In genomic region chr16:70455910-70456309, GRCh38 we compare ENCODE assay signal across 17 cellular contexts. TPM values are rescaled to one million over a fixed set of nuclear protein-coding genes. Genes with fewer than 3 reads are reported as not detected.
A peak's percentile ranks its signal among the peaks of the same experiment; 100 is the strongest.
DNase-seq lines count a peak whose midpoint lies in the region; ATAC-seq, FAIRE-seq and TF ChIP-seq lines count a peak whose summit lies in the region.
"Had no signal": no experiment of that assay in that cellular context is flagged by ENCODE, and none has a peak within 500 bp of the region (broad histone marks: within the 10 kb centered on the region; RNA-seq: fewer than 3 reads in every experiment).

No MANE protein-coding gene starts in this region.

- no peaks in the 10 kb centered on the region for H3K27me3 Mint-ChIP-seq in activated naive CD4-positive, alpha-beta T cell treated with anti-CD3 and anti-CD28 coated beads, Interleukin-2, amount 10 ng/mL, durations not matched to agents 7 days and 5 days
- H3K27me3 Mint-ChIP-seq in HFFc6 (ENCODE audit: insufficient read depth) (no peaks in the 10 kb centered on the region; the same call in 1 of the 2 replicates), neural crest cell (ENCODE audit: low read depth) (no peaks in the 10 kb centered on the region)
- H3K27me3 Mint-ChIP-seq: stimulated activated naive B cell treated with anti-CD40 and anti-IgM and Interleukin-4, amounts not matched to agents 10 μg/mL and 1 μg/mL and 100 μg/mL, for 72 hours had no signal

- no peak for TF ChIP-seq POLR2A in GM12878 (IDR thresholded peaks at IDR 0.05; ENCODE audit: low read depth, low read length)

- BruUV-seq in GM12878 (replicated peaks; lab: Mats Ljungman, UMichigan), result no TSS peak

- H3K9me3 Mint-ChIP-seq in activated naive CD4-positive, alpha-beta T cell treated with anti-CD3 and anti-CD28 coated beads, Interleukin-2, amount 10 ng/mL, durations not matched to agents 7 days and 5 days, result no peaks in the 10 kb centered on the region
- H3K9me3 Mint-ChIP-seq in HFFc6 (no peaks in the 10 kb centered on the region), neural crest cell (no peaks in the 10 kb centered on the region)
- H3K9me3 Mint-ChIP-seq: stimulated activated naive B cell treated with anti-CD40 and anti-IgM and Interleukin-4, amounts not matched to agents 10 μg/mL and 1 μg/mL and 100 μg/mL, for 72 hours had no signal

- no peak overlapping the region for H3K4me3 ChIP-seq in GM12878
- H3K4me3 ChIP-seq in SJCRH30, result no peak overlapping the region

- H3K27ac Mint-ChIP-seq in activated naive CD4-positive, alpha-beta T cell treated with anti-CD3 and anti-CD28 coated beads, Interleukin-2, amount 10 ng/mL, durations not matched to agents 7 days and 5 days, result no peak overlapping the region
- H3K27ac Mint-ChIP-seq in HFFc6, result no peak overlapping the region
- no peak overlapping the region for H3K27ac Mint-ChIP-seq in neural crest cell (ENCODE audit: unreplicated experiment)

- TF ChIP-seq EP300 in GM12878 (IDR thresholded peaks at IDR 0.05; ENCODE audit: borderline replicate concordance in 1 of 2, control insufficient read depth in 1 of 2, low read depth in 2 of 2, low read length in 2 of 2), result no peak

- H3K4me3 Mint-ChIP-seq in activated naive CD4-positive, alpha-beta T cell treated with anti-CD3 and anti-CD28 coated beads, Interleukin-2, amount 10 ng/mL, durations not matched to agents 7 days and 5 days, result peak overlapping the region; percentile 91
- H3K4me3 Mint-ChIP-seq in HFFc6 (no peak overlapping the region), neural crest cell (peak overlapping the region; percentile 93)

- CTCF ChIA-PET in activated naive CD4-positive, alpha-beta T cell treated with anti-CD3 and anti-CD28 coated beads, Interleukin-2, amount 10 ng/mL, durations not matched to agents 7 days and 5 days (lab: Charles Lee), result interaction anchor here (0.8 to 4.7 kb wide), 2 partner anchors 13 to 61 kb away, joined by 3 to 14 read pairs; no protein-coding TSS in a partner anchor
- CTCF ChIA-PET in GM12878 (lab: Yijun Ruan, JAX), result interaction anchor here (0.6 to 3.8 kb wide), 21 partner anchors 9 to 197 kb away, joined by 3 to 25 read pairs (median 4); partner anchors contain the start of gene ST3GAL2

- FAIRE-seq in GM12878 (lab: Jason Lieb, UNC), result no peak

- H2AFZ ChIP-seq in GM12878 (ENCODE audit: control insufficient read depth, low read depth, low read length), result no peak overlapping the region

- WGBS in GM12878 (ENCODE audit: insufficient coverage, insufficient replicate concordance, low lambda C conversion rate, missing lambda C conversion rate), result 85% methylated on average over 7 of the region's 7 CpGs

- peak; percentile 23; the same call in 2 of the 3 replicates for ATAC-seq in GM12878
- ATAC-seq: activated CD4-positive, CD25-positive, alpha-beta regulatory T cell treated with anti-CD3 and anti-CD28 coated beads, Interleukin-2, amount 50 U/mL, for 24 hours; stimulated activated naive B cell treated with anti-CD40 and anti-IgM and Interleukin-4, amounts not matched to agents 10 μg/mL and 1 μg/mL and 100 μg/mL, for 72 hours had no signal

- DNase-seq in activated naive CD4-positive, alpha-beta T cell treated with anti-CD3 and anti-CD28 coated beads, Interleukin-2, amount 10 ng/mL, durations not matched to agents 7 days and 5 days, result no peak
- no peak for DNase-seq in activated naive CD4-positive, alpha-beta T cell treated with anti-CD3 and anti-CD28 coated beads, Interleukin-2, amount 50 U/mL, for 16 hours
- DNase-seq in HFFc6, result no peak
- DNase-seq in GM12878 (ENCODE audit: low read depth, low spot score), result no peak
- no peak for DNase-seq in neural crest cell (ENCODE audit: low read depth, low spot score)
- DNase-seq in Kasumi-1 (lab: John Stamatoyannopoulos, UW), result no peak
- DNase-seq in hepatic stellate cell (ENCODE audit: low spot score), result no peak
- no peak for DNase-seq in SJCRH30
- DNase-seq: activated T-cell treated with anti-CD3 and anti-CD28 coated beads, Interleukin-2, amount 50 U/mL, for 1 hour; DMS 273 treated with DMSO at 0.1 percent for 48 hours; MG63; NCI-H1930; NCI-H510A; Peyer's patch; stimulated activated naive B cell treated with anti-CD40 and anti-IgM and Interleukin-4, amounts not matched to agents 10 μg/mL and 1 μg/mL and 100 μg/mL, for 72 hours; upper lobe of left lung had no signal

- H3K36me3 ChIP-seq in GM12878 (ENCODE audit: control insufficient read depth in 2 of 2, insufficient read depth in 2 of 2, low read length in 1 of 2), result no peaks in the 10 kb centered on the region
- no peaks in the 10 kb centered on the region for H3K36me3 ChIP-seq in SJCRH30
- H3K36me3 ChIP-seq: MG63, Peyer's patch, upper lobe of left lung had no signal

- H3K27ac ChIP-seq in GM12878 (ENCODE audit: control insufficient read depth, insufficient read depth) (no peak overlapping the region), SJCRH30 (no peak overlapping the region)

- intact Hi-C loops in GM12878 (cut with micrococcal nuclease; ENCODE audit: unreplicated experiment), result loop anchor here (1.0 kb wide), 1 partner anchor 61 kb away; no protein-coding TSS in a partner anchor

- no peaks in the 10 kb centered on the region for H4K20me1 ChIP-seq in GM12878 (ENCODE audit: control insufficient read depth, insufficient read depth)

- POLR2A ChIA-PET in GM12878 (lab: Charles Lee), result interaction anchor here (0.5 to 1.5 kb wide), 5 partner anchors 12 to 66 kb away, joined by 3 to 6 read pairs (median 4); no protein-coding TSS in a partner anchor

- H3K4me1 Mint-ChIP-seq in activated naive CD4-positive, alpha-beta T cell treated with anti-CD3 and anti-CD28 coated beads, Interleukin-2, amount 10 ng/mL, durations not matched to agents 7 days and 5 days, result peaks cover 25% of the 10 kb centered on the region
- H3K4me1 Mint-ChIP-seq in HFFc6 (ENCODE audit: low read depth), result peaks cover 12% of the 10 kb centered on the region
- peaks cover 16% of the 10 kb centered on the region for H3K4me1 Mint-ChIP-seq in neural crest cell

- SMC1A ChIA-PET in GM12878 (lab: Charles Lee; ENCODE audit: uncharacterized antibody, unreplicated experiment), result interaction anchor here (0.6 to 5.0 kb wide), 21 partner anchors 13 to 111 kb away, joined by 3 to 33 read pairs (median 4); partner anchors contain the start of gene ST3GAL2

- H3K27me3 ChIP-seq in GM12878 (replicated peaks in 1 of 2; ENCODE audit: control insufficient read depth in 2 of 2, insufficient read depth in 2 of 2, low read length in 1 of 2), result no peaks in the 10 kb centered on the region
- no peaks in the 10 kb centered on the region for H3K27me3 ChIP-seq in SJCRH30
- H3K27me3 ChIP-seq: MG63, Peyer's patch, upper lobe of left lung had no signal

- TF ChIP-seq CTCF in HFFc6 (IDR thresholded peaks at IDR 0.05) (0 out of 2 replicates have a peak, but pooled peaks have one; percentile 9), GM12878 (IDR thresholded peaks at IDR 0.05 in 2 of 3, conservative IDR thresholded peaks at IDR 0.05 in 1 of 3; ENCODE audit: control insufficient read depth in 2 of 3, extremely low read depth in 1 of 3, insufficient read depth in 1 of 3, low read depth in 3 of 3, low read length in 3 of 3) (peak in 2 of 3 experiments; percentile 17 to 37; a peak in 2 of 6 replicates), neural crest cell (conservative IDR thresholded peaks at IDR 0.05) (no peak)

- RAD21 ChIA-PET in GM12878 (lab: Charles Lee; ENCODE audit: unreplicated experiment), result interaction anchor here (0.7 to 3.7 kb wide), 14 partner anchors 17 to 86 kb away, joined by 3 to 30 read pairs (median 6); partner anchors contain the start of gene ST3GAL2

- no peak overlapping the region for H3K9ac ChIP-seq in GM12878 (ENCODE audit: control insufficient read depth, insufficient read depth, low read length)

- in situ Hi-C loops in GM12878 (cut with MboI), result no loop called here

- no peak overlapping the region for H3K4me2 ChIP-seq in GM12878 (ENCODE audit: control insufficient read depth, insufficient read depth)

- no peaks in the 10 kb centered on the region for H3K9me3 ChIP-seq in GM12878 (replicated peaks; ENCODE audit: control insufficient read depth, insufficient read depth, low read length)
- no peaks in the 10 kb centered on the region for H3K9me3 ChIP-seq in SJCRH30 (replicated peaks)
- H3K9me3 ChIP-seq: MG63, Peyer's patch, upper lobe of left lung had no signal

- H3K79me2 ChIP-seq in GM12878 (ENCODE audit: control insufficient read depth, insufficient read depth, low read length), result peaks cover 8% of the 10 kb centered on the region

- H3K36me3 Mint-ChIP-seq in activated naive CD4-positive, alpha-beta T cell treated with anti-CD3 and anti-CD28 coated beads, Interleukin-2, amount 10 ng/mL, durations not matched to agents 7 days and 5 days, result no peaks in the 10 kb centered on the region
- H3K36me3 Mint-ChIP-seq in HFFc6 (ENCODE audit: low read depth), result no peaks in the 10 kb centered on the region
- no peaks in the 10 kb centered on the region for H3K36me3 Mint-ChIP-seq in neural crest cell (ENCODE audit: low read depth)

- H3K4me1 ChIP-seq in GM12878 (ENCODE audit: control insufficient read depth, insufficient read depth, low read length), result peaks cover 2% of the 10 kb centered on the region; the same call in 1 of the 2 replicates
- H3K4me1 ChIP-seq in SJCRH30, result peaks cover 3% of the 10 kb centered on the region

- TF ChIP-seq RAD21 in GM12878 (IDR thresholded peaks at IDR 0.05; ENCODE audit: insufficient read depth, low read depth, low read length), result no peak

RNA-seq across cellular contexts. Expression of gene FCSK, which starts 1.5 kb away (rescaled TPM):
- 1 to 10 TPM; 5.1 to 7.1 (median 6.1) TPM for total RNA-seq in HFFc6 (2021; fragmentation: NEBNext Ultra II Directional; extraction: Animal tissue kit (Norgen Biotek cat#: 25700))
- total RNA-seq in GM12878 (2013; cell fraction: nucleolus; rRNA removed), result 54.6 and 60.5 TPM in 2 replicates
- total RNA-seq in GM12878 (2014; rRNA removed) (12.9 and 13.5 TPM in 2 replicates), GM12878 (2014; rRNA removed; fragmentation: Illumina TruSeq; extraction: Trizol) (5.0 and 5.4 TPM in 2 replicates), GM12878 (2021) (17.6 and 18.7 TPM in 2 replicates), neural crest cell (14.8 and 15.2 TPM in 2 replicates)
- 6.8 TPM for polyA plus RNA-seq in GM12878 (2011; ENCODE audit: low read depth)
- polyA plus RNA-seq in GM12878 (2011; rRNA removed) (5.1 and 9.5 TPM in 2 replicates), GM12878 (2014; fragmentation: Illumina TruSeq; extraction: Trizol) (2.8 and 6.2 TPM in 2 replicates), GM12878 (2014; fragmentation: Nextera tagmentation; extraction: Ambion mirVana) (1 to 10 TPM in 1 of 2 experiments, under 1 TPM in 1; 0.60 to 1.5 TPM), GM12878 (2014; rRNA removed) (13.6 and 15.7 TPM in 2 replicates), GM12878 (2016; fragmentation: Nextera tagmentation; extraction: Ambion mirVana) (1 to 10 TPM; 5.8 to 8.5 TPM)
- 9.9 and 11.6 TPM in 2 replicates for polyA plus RNA-seq in GM12878 (2011; cell fraction: cytosol; rRNA removed)
- 60.0 and 67.4 TPM in 2 replicates for polyA plus RNA-seq in GM12878 (2011; cell fraction: nucleus; rRNA removed)
- 8.0 and 8.3 TPM in 2 replicates for polyA plus RNA-seq in GM12878 (2012)
- 5.4 and 12.7 TPM in 2 replicates for polyA minus RNA-seq in GM12878 (2011; rRNA and poly(A)+ RNA removed)
- 4.7 and 6.3 TPM in 2 replicates for polyA minus RNA-seq in GM12878 (2011; cell fraction: cytosol; rRNA and poly(A)+ RNA removed)
- 12.7 and 17.6 TPM in 2 replicates for polyA minus RNA-seq in GM12878 (2011; cell fraction: nucleus; rRNA and poly(A)+ RNA removed)
- total RNA-seq in SJCRH30 (2014; rRNA removed; shearing (Covaris generic)), result 1.6 and 1.9 TPM in 2 replicates

RNA-seq across cellular contexts. Expression of gene ST3GAL2, which starts 17.0 kb away (rescaled TPM):
- total RNA-seq in HFFc6 (2021; fragmentation: NEBNext Ultra II Directional; extraction: Animal tissue kit (Norgen Biotek cat#: 25700)), result 10 to 100 TPM; 25.4 to 31.2 (median 26.3) TPM
- total RNA-seq in GM12878 (2013; cell fraction: nucleolus; rRNA removed), result 143 and 167 TPM in 2 replicates
- 40.2 and 43.7 TPM in 2 replicates for total RNA-seq in GM12878 (2014; rRNA removed)
- 22.7 and 28.4 TPM in 2 replicates for total RNA-seq in GM12878 (2014; rRNA removed; fragmentation: Illumina TruSeq; extraction: Trizol)
- total RNA-seq in GM12878 (2021), result 61.7 and 66.7 TPM in 2 replicates
- 8.7 TPM for polyA plus RNA-seq in GM12878 (2011; ENCODE audit: low read depth)
- polyA plus RNA-seq in GM12878 (2011; rRNA removed), result 20.7 and 29.7 TPM in 2 replicates
- 35.3 and 44.9 TPM in 2 replicates for polyA plus RNA-seq in GM12878 (2011; cell fraction: cytosol; rRNA removed)
- 23.2 and 29.6 TPM in 2 replicates for polyA plus RNA-seq in GM12878 (2011; cell fraction: nucleus; rRNA removed)
- polyA plus RNA-seq in GM12878 (2012), result 35.0 and 38.4 TPM in 2 replicates
- polyA plus RNA-seq in GM12878 (2014; fragmentation: Illumina TruSeq; extraction: Trizol), result 4.9 and 15.5 TPM in 2 replicates
- 1 to 10 TPM in 1 of 2 experiments, under 1 TPM in 1; 0.95 to 1.4 TPM for polyA plus RNA-seq in GM12878 (2014; fragmentation: Nextera tagmentation; extraction: Ambion mirVana)
- polyA plus RNA-seq in GM12878 (2014; rRNA removed), result 39.5 and 49.8 TPM in 2 replicates
- polyA plus RNA-seq in GM12878 (2016; fragmentation: Nextera tagmentation; extraction: Ambion mirVana), result 10 to 100 TPM; 10.5 to 23.4 TPM
- 68.2 and 127 TPM in 2 replicates for polyA minus RNA-seq in GM12878 (2011; rRNA and poly(A)+ RNA removed)
- 39.0 and 49.5 TPM in 2 replicates for polyA minus RNA-seq in GM12878 (2011; cell fraction: cytosol; rRNA and poly(A)+ RNA removed)
- polyA minus RNA-seq in GM12878 (2011; cell fraction: nucleus; rRNA and poly(A)+ RNA removed), result 38.8 and 58.4 TPM in 2 replicates
- 37.5 and 41.8 TPM in 2 replicates for total RNA-seq in neural crest cell
- 13.6 TPM in 2 replicates for total RNA-seq in SJCRH30 (2014; rRNA removed; shearing (Covaris generic))
